In the genomic region with DNA sequence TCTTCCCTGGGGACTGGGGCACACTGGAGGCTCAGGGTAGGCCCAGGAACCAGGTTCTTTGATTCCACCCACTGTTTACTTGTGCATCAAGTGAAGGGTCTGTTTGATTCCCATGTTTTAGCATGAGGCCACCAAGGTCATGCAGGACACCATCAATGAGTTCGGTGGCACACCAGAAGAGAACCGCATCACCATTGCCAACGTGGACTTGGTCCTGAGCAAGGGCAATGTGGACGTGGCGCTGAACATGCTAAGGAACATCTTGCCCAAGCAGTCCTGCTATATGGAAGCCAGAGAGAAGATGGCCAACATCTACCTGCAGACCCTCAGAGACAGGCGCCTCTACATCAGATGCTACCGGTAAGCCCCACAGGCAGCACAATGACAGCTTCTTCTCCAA, we compare ENCODE assay signal across 29 cellular contexts.
"Had no signal": no experiment of that assay in that cellular context is flagged by ENCODE, and none has a peak within 500 bp of the region (broad histone marks: within the 10 kb centered on the region; RNA-seq: fewer than 3 reads in every experiment).

No MANE protein-coding gene starts in this region.

- H3K27ac Mint-ChIP-seq: activated naive CD4-positive, alpha-beta T cell treated with anti-CD3 and anti-CD28 coated beads, Interleukin-2, amount 50 U/mL, for 24 hours; brain had no signal

- H3K9me3 ChIP-seq: MG63 had no signal

- H3K27me3 ChIP-seq: MG63 had no signal

- ATAC-seq: Panc1, Right ventricle myocardium inferior, T-cell had no signal

- H3K36me3 ChIP-seq: MG63 had no signal

- FAIRE-seq: astrocyte had no signal

- H3K4me3 Mint-ChIP-seq: activated naive CD4-positive, alpha-beta T cell treated with anti-CD3 and anti-CD28 coated beads, Interleukin-2, amount 50 U/mL, for 24 hours; brain; T-cell had no signal

- DNase-seq: activated CD4-positive, alpha-beta T cell treated with anti-CD3 and anti-CD28 coated beads for 4 hours; activated CD4-positive, alpha-beta T cell treated with anti-CD3 and anti-CD28 coated beads, Interleukin-2, amount 50 U/mL, for 48 hours; activated CD8-positive, alpha-beta memory T cell treated with anti-CD3 and anti-CD28 coated beads, Interleukin-2, amount 50 U/mL, for 48 hours; activated naive CD4-positive, alpha-beta T cell; activated T-cell treated with anti-CD3 and anti-CD28 coated beads, Interleukin-2, amount 50 U/mL, for 1 hour; amygdala; MG63; MV-4-11; NCI-H1092 treated with DMSO at 0.1 percent for 48 hours; NCI-H1417 treated with DMSO at 0.1 percent for 48 hours; NCI-H1694; NCI-H2029; NCI-H345; NCI-H510A; NCI-H526 treated with DMSO at 0.1 percent for 48 hours; NCI-H82; NK-92 treated with Interleukin-12 subunit alpha and Interleukin-12 subunit beta, amount 100 ng/mL, for 24 hours; OCI-M1; RPMI8226; T-cell; T-helper 2 cell; T1000 had no signal

- H3K9me3 Mint-ChIP-seq: activated naive CD4-positive, alpha-beta T cell treated with anti-CD3 and anti-CD28 coated beads, Interleukin-2, amount 50 U/mL, for 24 hours; brain; T-cell had no signal

- H3K27ac ChIP-seq: SK-N-MC, VCaP had no signal

- H3K36me3 Mint-ChIP-seq: activated naive CD4-positive, alpha-beta T cell treated with anti-CD3 and anti-CD28 coated beads, Interleukin-2, amount 50 U/mL, for 24 hours had no signal

- H3K27me3 Mint-ChIP-seq: activated naive CD4-positive, alpha-beta T cell treated with anti-CD3 and anti-CD28 coated beads, Interleukin-2, amount 50 U/mL, for 24 hours; T-cell had no signal

- H3K4me3 ChIP-seq: MG63, SK-N-MC had no signal
